30 cellular contexts compared by ENCODE assay signal in the genomic region with DNA sequence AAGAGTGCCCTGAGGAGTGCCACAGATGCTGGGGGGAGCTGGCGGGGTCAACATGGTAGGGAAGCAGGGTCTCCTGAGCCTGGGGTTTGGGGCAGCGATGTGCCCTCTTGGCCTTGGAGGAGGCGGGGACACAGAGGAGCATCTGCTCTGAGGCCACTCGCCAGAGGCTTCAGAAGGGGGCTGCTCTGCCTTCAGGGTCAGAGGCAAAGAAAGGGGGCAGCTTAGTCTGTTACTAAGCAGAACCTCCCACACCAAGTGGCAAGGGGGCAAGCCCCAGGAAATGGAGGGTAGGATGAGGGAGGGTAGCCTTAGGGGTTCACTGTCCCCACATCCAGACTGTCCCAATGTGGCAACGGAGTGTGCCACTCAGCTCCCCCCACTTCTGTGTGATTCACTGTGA. TPM values are rescaled to one million over a fixed set of nuclear protein-coding genes. Genes with fewer than 3 reads are reported as not detected.
"Had no signal": no experiment of that assay in that cellular context is flagged by ENCODE, and none has a peak within 500 bp of the region (broad histone marks: within the 10 kb centered on the region; RNA-seq: fewer than 3 reads in every experiment).

No MANE protein-coding gene starts in this region.

- H3K9me3 Mint-ChIP-seq: activated CD4-positive, alpha-beta T cell treated with anti-CD3 and anti-CD28 coated beads, Interleukin-2, amount 10 ng/mL, durations not matched to agents 24 days and 14 days; activated naive CD4-positive, alpha-beta T cell treated with anti-CD3 and anti-CD28 coated beads, Interleukin-2, amount 10 ng/mL, durations not matched to agents 7 days and 5 days; activated naive CD8-positive, alpha-beta T cell treated with anti-CD3 and anti-CD28 coated beads, Interleukin-2, amount 50 U/mL, for 24 hours; T-cell had no signal

- H3K36me3 ChIP-seq: Peyer's patch had no signal

- H3K9ac ChIP-seq: KMS-11 had no signal

- H3K4me1 ChIP-seq: Peyer's patch had no signal

- H3K27ac Mint-ChIP-seq: activated CD4-positive, alpha-beta T cell treated with anti-CD3 and anti-CD28 coated beads, Interleukin-2, amount 10 ng/mL, durations not matched to agents 24 days and 14 days; activated CD8-positive, alpha-beta T cell treated with anti-CD3 and anti-CD28 coated beads, Interleukin-2, amount 10 ng/mL, durations not matched to agents 7 days and 5 days; activated naive CD4-positive, alpha-beta T cell treated with anti-CD3 and anti-CD28 coated beads, Interleukin-2, amount 10 ng/mL, durations not matched to agents 7 days and 5 days; activated naive CD8-positive, alpha-beta T cell; activated naive CD8-positive, alpha-beta T cell treated with anti-CD3 and anti-CD28 coated beads, Interleukin-2, amount 50 U/mL, for 24 hours; T-cell; T-helper 17 cell had no signal

- H3K27me3 Mint-ChIP-seq: activated naive CD8-positive, alpha-beta T cell; activated naive CD8-positive, alpha-beta T cell treated with anti-CD3 and anti-CD28 coated beads, Interleukin-2, amount 50 U/mL, for 24 hours had no signal

- H3K9me3 ChIP-seq: Peyer's patch had no signal

- H3K27ac ChIP-seq: KMS-11, Peyer's patch had no signal

- H3K4me3 Mint-ChIP-seq: activated CD4-positive, alpha-beta T cell treated with anti-CD3 and anti-CD28 coated beads, Interleukin-2, amount 10 ng/mL, durations not matched to agents 24 days and 14 days; activated CD8-positive, alpha-beta T cell treated with anti-CD3 and anti-CD28 coated beads, Interleukin-2, amount 10 ng/mL, durations not matched to agents 7 days and 5 days; activated naive CD4-positive, alpha-beta T cell treated with anti-CD3 and anti-CD28 coated beads, Interleukin-2, amount 10 ng/mL, durations not matched to agents 7 days and 5 days; activated naive CD8-positive, alpha-beta T cell; activated naive CD8-positive, alpha-beta T cell treated with anti-CD3 and anti-CD28 coated beads, Interleukin-2, amount 50 U/mL, for 24 hours; brain; T-cell; T-helper 17 cell had no signal

- H3K4me3 ChIP-seq: Peyer's patch had no signal

- H3K27me3 ChIP-seq: Peyer's patch had no signal

- H3K4me1 Mint-ChIP-seq: activated CD4-positive, alpha-beta T cell treated with anti-CD3 and anti-CD28 coated beads, Interleukin-2, amount 10 ng/mL, durations not matched to agents 24 days and 14 days; activated naive CD4-positive, alpha-beta T cell treated with anti-CD3 and anti-CD28 coated beads, Interleukin-2, amount 10 ng/mL, durations not matched to agents 7 days and 5 days; T-cell had no signal

- DNase-seq: activated CD4-positive, alpha-beta T cell treated with anti-CD3 and anti-CD28 coated beads, Interleukin-2, amount 10 ng/mL, durations not matched to agents 24 days and 14 days; activated CD4-positive, alpha-beta T cell treated with anti-CD3 and anti-CD28 coated beads, Interleukin-2, amount 50 U/mL, for 4 hours; activated CD8-positive, alpha-beta memory T cell treated with anti-CD3 and anti-CD28 coated beads, Interleukin-2, amount 50 U/mL, for 48 hours; activated CD8-positive, alpha-beta T cell treated with anti-CD3 and anti-CD28 coated beads, Interleukin-2, amount 10 ng/mL, durations not matched to agents 7 days and 5 days; activated effector memory CD4-positive, alpha-beta T cell treated with Interleukin-2 at 50 U/mL for 16 hours; activated naive CD4-positive, alpha-beta T cell treated with anti-CD3 and anti-CD28 coated beads, Interleukin-2, amount 10 ng/mL, durations not matched to agents 7 days and 5 days; activated naive CD8-positive, alpha-beta T cell treated with anti-CD3 and anti-CD28 coated beads, Interleukin-2, amount 50 U/mL, for 24 hours; activated T-cell treated with anti-CD3 and anti-CD28 coated beads, Interleukin-2, amount 50 U/mL, for 48 hours; anterior cingulate cortex; caudate nucleus; NCI-H1092 treated with DMSO at 0.1 percent for 48 hours; NCI-H146; NCI-H187; NCI-H2029 treated with DMSO at 0.1 percent for 48 hours; NCI-H2107; NCI-H510A; NCI-H748 treated with DMSO at 0.1 percent for 48 hours; NK-92 treated with Interleukin-12 subunit alpha and Interleukin-12 subunit beta, amount 100 ng/mL, for 24 hours; PC-3; RPMI8226; SHP77 treated with DMSO at 0.1 percent for 48 hours; T-helper 17 cell had no signal

- H3K36me3 Mint-ChIP-seq: activated naive CD4-positive, alpha-beta T cell treated with anti-CD3 and anti-CD28 coated beads, Interleukin-2, amount 10 ng/mL, durations not matched to agents 7 days and 5 days; activated naive CD8-positive, alpha-beta T cell; brain; T-cell had no signal

RNA-seq across cellular contexts. Expression of a gene that starts 18.3 kb away (rescaled TPM):
- total RNA-seq: activated CD4-positive, alpha-beta T cell treated with anti-CD3 and anti-CD28 coated beads, Interleukin-2, amount 10 ng/mL, durations not matched to agents 24 days and 14 days; activated CD8-positive, alpha-beta T cell treated with anti-CD3 and anti-CD28 coated beads, Interleukin-2, amount 10 ng/mL, durations not matched to agents 7 days and 5 days; bronchial epithelial cell; M059J; PC-3; Peyer's patch; SK-MEL-5; T-cell; T-helper 17 cell had no signal
